Comparison of ENCODE assay signal across 8 cellular contexts in the genomic region with DNA sequence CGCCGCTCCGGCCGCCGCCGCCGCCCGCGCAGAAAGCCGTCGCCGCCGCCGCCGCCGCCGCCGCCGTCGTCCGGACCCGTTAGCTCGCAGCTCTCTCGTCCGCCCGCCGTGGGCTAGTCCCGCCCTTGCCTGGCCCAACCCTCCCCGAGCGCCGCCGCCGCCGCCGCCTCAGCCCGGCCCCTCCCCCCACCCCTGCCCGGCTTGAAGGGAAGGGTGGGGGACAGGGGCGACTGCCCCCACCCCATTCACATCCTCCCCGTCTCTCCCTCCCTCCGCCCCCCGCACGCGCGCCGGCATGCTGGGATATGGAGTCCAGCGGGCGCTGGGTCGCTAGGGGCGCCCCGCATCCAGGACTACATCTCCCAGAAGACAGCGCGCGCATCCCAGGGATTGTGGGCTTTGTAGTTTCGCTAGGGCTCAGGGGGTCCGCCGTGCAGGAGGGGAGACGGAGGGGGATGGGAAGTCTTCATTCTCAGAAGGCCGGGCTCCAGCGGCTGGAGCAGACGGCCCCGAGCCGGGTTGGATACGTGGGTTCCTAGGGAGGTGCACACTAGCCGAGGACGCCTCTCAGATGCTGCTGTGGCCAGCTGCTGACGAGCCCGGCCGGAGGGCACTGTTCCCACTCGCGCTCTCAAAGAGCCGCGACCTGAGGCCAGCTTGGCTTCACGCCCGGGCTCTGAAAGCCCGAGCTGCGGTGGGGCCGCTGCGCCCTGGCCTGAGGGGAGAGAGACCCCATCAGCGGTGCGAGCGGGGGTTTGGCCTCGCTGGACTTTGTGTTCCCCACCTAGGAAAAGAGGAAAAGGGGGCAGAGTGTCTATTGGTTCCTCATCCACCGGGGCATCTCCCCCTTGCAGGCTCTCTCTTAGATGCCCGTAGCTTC. TPM values are rescaled to one million over a fixed set of nuclear protein-coding genes. Genes with fewer than 3 reads are reported as not detected.
A peak's percentile ranks its signal among the peaks of the same experiment; 100 is the strongest.
DNase-seq lines count a peak whose midpoint lies in the region; ATAC-seq and TF ChIP-seq lines count a peak whose summit lies in the region.

A gene with protein sequence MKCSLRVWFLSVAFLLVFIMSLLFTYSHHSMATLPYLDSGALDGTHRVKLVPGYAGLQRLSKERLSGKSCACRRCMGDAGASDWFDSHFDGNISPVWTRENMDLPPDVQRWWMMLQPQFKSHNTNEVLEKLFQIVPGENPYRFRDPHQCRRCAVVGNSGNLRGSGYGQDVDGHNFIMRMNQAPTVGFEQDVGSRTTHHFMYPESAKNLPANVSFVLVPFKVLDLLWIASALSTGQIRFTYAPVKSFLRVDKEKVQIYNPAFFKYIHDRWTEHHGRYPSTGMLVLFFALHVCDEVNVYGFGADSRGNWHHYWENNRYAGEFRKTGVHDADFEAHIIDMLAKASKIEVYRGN (minus strand): TSS at position 118 of the 880 bp plus-strand sequence. CDS start 40,570 bp downstream, outside the sequence.

- peaks cover 15% of the 10 kb centered on the region for H3K36me3 Mint-ChIP-seq in CD8-positive, alpha-beta T cell
- peaks cover 2% of the 10 kb centered on the region for H3K36me3 Mint-ChIP-seq in activated CD8-positive, alpha-beta memory T cell treated with anti-CD3 and anti-CD28 coated beads, Interleukin-2, amount 10 ng/mL, durations not matched to agents 7 days and 5 days

- CTCF ChIA-PET in CD8-positive, alpha-beta T cell (lab: Charles Lee) = interaction anchor here (0.7 to 2.6 kb wide), 2 partner anchors 45 to 58 kb away, joined by 3 to 10 read pairs; no protein-coding TSS in a partner anchor
- CTCF ChIA-PET in activated CD8-positive, alpha-beta memory T cell treated with anti-CD3 and anti-CD28 coated beads, Interleukin-2, amount 10 ng/mL, durations not matched to agents 7 days and 5 days (lab: Charles Lee) = interaction anchor here (1.1 to 1.9 kb wide), 5 partner anchors 9 to 83 kb away, joined by 3 to 7 read pairs (median 5); partner anchors contain the start of gene FCSK

- H3K9ac ChIP-seq in NT2/D1 (ENCODE audit: insufficient read length, low read depth) = peak within 1 kb of the TSS; percentile 99
- H3K9ac ChIP-seq in endocrine pancreas (ENCODE audit: control insufficient read depth, insufficient read depth, low read length) = peak within 1 kb of the TSS; percentile 75

- WGBS in mesodermal cell (ENCODE audit: insufficient coverage in 2 of 2), 2 experiments = 1 to 10% methylated on average over 20 to 57 of the region's 84 CpGs

- peak; percentile 87 to 97 (median 93) for DNase-seq in CD8-positive, alpha-beta T cell
- peak; percentile 67 for DNase-seq in HS-27A (ENCODE audit: low read depth)
- peak; percentile 95 for DNase-seq in NT2/D1 (ENCODE audit: low read depth, low spot score)
- DNase-seq in activated CD8-positive, alpha-beta memory T cell treated with anti-CD3 and anti-CD28 coated beads, Interleukin-2, amount 10 ng/mL, durations not matched to agents 7 days and 5 days = peak; percentile 97
- peak; percentile 81 for DNase-seq in stimulated activated CD8-positive, alpha-beta memory T cell treated with anti-CD3 and anti-CD28 coated beads, Interleukin-15, amount 100 ng/mL, for 24 hours (ENCODE audit: low read depth)

- intact Hi-C loops in CD8-positive, alpha-beta T cell (cut with DNase I, micrococcal nuclease) = loop anchor here (1.0 to 10.0 kb wide), 8 partner anchors 10 to 1286 kb away; partner anchors contain the start of genes COG4 (in 2 of the 2), DDX19A (in 2 of the 2), FCSK (in 2 of the 2) and SF3B3 (in 2 of the 2)

- H3K4me1 Mint-ChIP-seq in CD8-positive, alpha-beta T cell (ENCODE audit: low read depth) = peaks cover 39% of the 10 kb centered on the region
- peaks cover 31% of the 10 kb centered on the region for H3K4me1 Mint-ChIP-seq in activated CD8-positive, alpha-beta memory T cell treated with anti-CD3 and anti-CD28 coated beads, Interleukin-2, amount 10 ng/mL, durations not matched to agents 7 days and 5 days

- no peaks in the 10 kb centered on the region for H3K27me3 Mint-ChIP-seq in CD8-positive, alpha-beta T cell (ENCODE audit: low read depth)
- no peaks in the 10 kb centered on the region for H3K27me3 Mint-ChIP-seq in activated CD8-positive, alpha-beta memory T cell treated with anti-CD3 and anti-CD28 coated beads, Interleukin-2, amount 10 ng/mL, durations not matched to agents 7 days and 5 days

- H3K27ac Mint-ChIP-seq in CD8-positive, alpha-beta T cell = peak within 1 kb of the TSS; percentile 89
- peak within 1 kb of the TSS; percentile 91 for H3K27ac Mint-ChIP-seq in activated CD8-positive, alpha-beta memory T cell treated with anti-CD3 and anti-CD28 coated beads, Interleukin-2, amount 10 ng/mL, durations not matched to agents 7 days and 5 days

- ATAC-seq in CD8-positive, alpha-beta T cell = peak; percentile 97
- peak; percentile 79 for ATAC-seq in GM19455 (IDR thresholded peaks at IDR 0.05; ENCODE audit: unreplicated experiment)
- peak; percentile 95 for ATAC-seq in activated CD8-positive, alpha-beta memory T cell treated with anti-CD3 and anti-CD28 coated beads, Interleukin-2, amount 10 ng/mL, durations not matched to agents 7 days and 5 days

- H3K4me3 Mint-ChIP-seq in CD8-positive, alpha-beta T cell = peak within 1 kb of the TSS; percentile 94
- H3K4me3 Mint-ChIP-seq in activated CD8-positive, alpha-beta memory T cell treated with anti-CD3 and anti-CD28 coated beads, Interleukin-2, amount 10 ng/mL, durations not matched to agents 7 days and 5 days = peak within 1 kb of the TSS; percentile 87

- POLR2A ChIA-PET in CD8-positive, alpha-beta T cell (lab: Charles Lee) = interaction anchor here (0.8 to 3.5 kb wide), 8 partner anchors 15 to 92 kb away, joined by 3 to 23 read pairs (median 4); partner anchors contain the start of genes DDX19A and FCSK

- H3K9me3 Mint-ChIP-seq in CD8-positive, alpha-beta T cell = no peaks in the 10 kb centered on the region
- no peaks in the 10 kb centered on the region for H3K9me3 Mint-ChIP-seq in activated CD8-positive, alpha-beta memory T cell treated with anti-CD3 and anti-CD28 coated beads, Interleukin-2, amount 10 ng/mL, durations not matched to agents 7 days and 5 days (ENCODE audit: low read depth)

- peaks cover 36% of the 10 kb centered on the region for H3K4me1 ChIP-seq in CD8-positive, alpha-beta T cell (ENCODE audit: insufficient read depth, low read length)
- peaks cover 8% of the 10 kb centered on the region for H3K4me1 ChIP-seq in NT2/D1 (ENCODE audit: insufficient read depth, insufficient read length)
- no peaks in the 10 kb centered on the region for H3K4me1 ChIP-seq in endocrine pancreas (ENCODE audit: control insufficient read depth, insufficient read depth, low read length)
- H3K4me1 ChIP-seq in mesodermal cell (ENCODE audit: control insufficient read depth, insufficient read depth, low read length, poor library complexity, severe bottlenecking) = peaks cover 21% of the 10 kb centered on the region

- no peaks in the 10 kb centered on the region for H3K27me3 ChIP-seq in CD8-positive, alpha-beta T cell (ENCODE audit: insufficient read depth, low read length)
- no peaks in the 10 kb centered on the region for H3K27me3 ChIP-seq in NT2/D1 (ENCODE audit: insufficient read depth, insufficient read length)
- no peaks in the 10 kb centered on the region for H3K27me3 ChIP-seq in endocrine pancreas (ENCODE audit: control insufficient read depth, insufficient read depth, low read length)

- peak within 1 kb of the TSS; percentile 75 for H3K4me3 ChIP-seq in CD8-positive, alpha-beta T cell (ENCODE audit: low read depth, low read length)
- H3K4me3 ChIP-seq in NT2/D1 (ENCODE audit: insufficient read length, low read depth) (peak within 1 kb of the TSS; percentile 90), endocrine pancreas (ENCODE audit: control insufficient read depth, insufficient read depth, low read length) (peak within 1 kb of the TSS; percentile 57), mesodermal cell (ENCODE audit: extremely low read depth, insufficient read depth, low read length, poor library complexity, severe bottlenecking) (peak within 1 kb of the TSS; percentile 72)

- no peaks in the 10 kb centered on the region for H3K9me3 ChIP-seq in CD8-positive, alpha-beta T cell (ENCODE audit: low read length)
- H3K9me3 ChIP-seq in NT2/D1 (ENCODE audit: insufficient read depth, low read length) = no peaks in the 10 kb centered on the region
- no peaks in the 10 kb centered on the region for H3K9me3 ChIP-seq in endocrine pancreas (ENCODE audit: control insufficient read depth, low read length)
- H3K9me3 ChIP-seq in mesodermal cell (ENCODE audit: control insufficient read depth, low read length) = no peaks in the 10 kb centered on the region

- H3K36me3 ChIP-seq in CD8-positive, alpha-beta T cell (ENCODE audit: insufficient read depth, low read length) = peaks cover 3% of the 10 kb centered on the region
- H3K36me3 ChIP-seq in NT2/D1 (ENCODE audit: insufficient read depth, insufficient read length, low read length) = peaks cover 10% of the 10 kb centered on the region
- no peaks in the 10 kb centered on the region for H3K36me3 ChIP-seq in endocrine pancreas (ENCODE audit: control insufficient read depth, insufficient read depth, low read length)
- H3K36me3 ChIP-seq in mesodermal cell (ENCODE audit: control insufficient read depth, insufficient read depth, low read length) = peaks cover 11% of the 10 kb centered on the region

- H3K27ac ChIP-seq in CD8-positive, alpha-beta T cell (ENCODE audit: low read depth, low read length) = peak within 1 kb of the TSS; percentile 48
- H3K27ac ChIP-seq in mesodermal cell (ENCODE audit: low read depth, low read length, severe bottlenecking) = peak within 1 kb of the TSS; percentile 88

- no peak for TF ChIP-seq CTCF in CD8-positive, alpha-beta T cell (IDR thresholded peaks at IDR 0.05)

RNA-seq across cellular contexts. Expression of the gene that starts here (rescaled TPM):
- total RNA-seq in CD8-positive, alpha-beta T cell = 1 to 10 TPM; 5.6 to 6.1 TPM
- total RNA-seq in activated CD8-positive, alpha-beta memory T cell treated with anti-CD3 and anti-CD28 coated beads, Interleukin-2, amount 10 ng/mL, durations not matched to agents 7 days and 5 days = 10 to 100 TPM; 23.6 to 34.2 TPM
- polyA plus RNA-seq in mesodermal cell (2013, experiment 1 of 2) = 35.8 TPM
- 28.8 TPM for polyA plus RNA-seq in mesodermal cell (2013, experiment 2 of 2)

Comparison
In these comparisons a context has a peak if more than half of its experiments do, and no peak if none do; other contexts are left out.
1. Peak in every context shown above with its lines: DNase-seq, ATAC-seq, H3K4me3 ChIP-seq and H3K27ac ChIP-seq.